In genomic region chr14:104435147-104436046, GRCh38 we compare ENCODE assay signal across 18 cellular contexts.
DNase-seq lines count a peak whose midpoint lies in the region; ATAC-seq and TF ChIP-seq lines count a peak whose summit lies in the region.
"Had no signal": no experiment of that assay in that cellular context is flagged by ENCODE, and none has a peak within 500 bp of the region (broad histone marks: within the 10 kb centered on the region; RNA-seq: fewer than 3 reads in every experiment).

No MANE protein-coding gene starts in this region.

- no peak overlapping the region for H3K4me3 Mint-ChIP-seq in T-helper 2 cell treated with Interferon-gamma antibody and Interleukin-4, amounts not matched to agents 5 μg/mL and 100 μg/mL, for 36 hours
- H3K4me3 Mint-ChIP-seq: activated B cell treated with CpG ODN at 0.5 μM for 24 hours; activated naive CD8-positive, alpha-beta T cell treated with anti-CD3 and anti-CD28 coated beads for 36 hours; CD4-positive, CD25-positive, alpha-beta regulatory T cell; immature natural killer cell had no signal

- no peaks in the 10 kb centered on the region for H3K9me3 ChIP-seq in lower lobe of right lung
- peaks cover 0 to 8% (median 3%) of the 10 kb centered on the region in 5 donors for H3K9me3 ChIP-seq in subcutaneous abdominal adipose tissue (ENCODE audit: control insufficient read depth in 5 of 5, low read length in 5 of 5)
- H3K9me3 ChIP-seq: ovary, Peyer's patch had no signal

- H3K27ac Mint-ChIP-seq in T-helper 2 cell treated with Interferon-gamma antibody and Interleukin-4, amounts not matched to agents 5 μg/mL and 100 μg/mL, for 36 hours: no peak overlapping the region
- H3K27ac Mint-ChIP-seq: activated B cell treated with CpG ODN at 0.5 μM for 24 hours; activated naive CD8-positive, alpha-beta T cell treated with anti-CD3 and anti-CD28 coated beads for 36 hours; CD4-positive, CD25-positive, alpha-beta regulatory T cell; immature natural killer cell had no signal

- H3K9me3 Mint-ChIP-seq in T-helper 2 cell treated with Interferon-gamma antibody and Interleukin-4, amounts not matched to agents 5 μg/mL and 100 μg/mL, for 36 hours: no peaks in the 10 kb centered on the region
- H3K9me3 Mint-ChIP-seq: activated B cell treated with CpG ODN at 0.5 μM for 24 hours; activated naive CD8-positive, alpha-beta T cell treated with anti-CD3 and anti-CD28 coated beads for 36 hours; CD4-positive, CD25-positive, alpha-beta regulatory T cell; immature natural killer cell had no signal

- H3K9ac ChIP-seq in subcutaneous abdominal adipose tissue (ENCODE audit: low read length in 5 of 5): no peak overlapping the region

- H3K36me3 Mint-ChIP-seq in T-helper 2 cell treated with Interferon-gamma antibody and Interleukin-4, amounts not matched to agents 5 μg/mL and 100 μg/mL, for 36 hours (ENCODE audit: low read depth): no peaks in the 10 kb centered on the region
- H3K36me3 Mint-ChIP-seq: activated naive CD8-positive, alpha-beta T cell treated with anti-CD3 and anti-CD28 coated beads for 36 hours; CD4-positive, CD25-positive, alpha-beta regulatory T cell; immature natural killer cell had no signal

- no peaks in the 10 kb centered on the region for H3K4me1 Mint-ChIP-seq in T-helper 2 cell treated with Interferon-gamma antibody and Interleukin-4, amounts not matched to agents 5 μg/mL and 100 μg/mL, for 36 hours (ENCODE audit: low read depth)
- H3K4me1 Mint-ChIP-seq: activated B cell treated with CpG ODN at 0.5 μM for 24 hours; activated naive CD8-positive, alpha-beta T cell treated with anti-CD3 and anti-CD28 coated beads for 36 hours; CD4-positive, CD25-positive, alpha-beta regulatory T cell; immature natural killer cell had no signal

- H3K36me3 ChIP-seq in lower lobe of right lung (no peaks in the 10 kb centered on the region), subcutaneous abdominal adipose tissue (ENCODE audit: control insufficient read depth in 5 of 5, insufficient read depth in 5 of 5, low read length in 5 of 5) (no peaks in the 10 kb centered on the region)
- H3K36me3 ChIP-seq: ovary, Peyer's patch had no signal

- H3K4me1 ChIP-seq in lower lobe of right lung (peaks cover 20% of the 10 kb centered on the region), subcutaneous abdominal adipose tissue (ENCODE audit: control insufficient read depth in 5 of 5, insufficient read depth in 5 of 5, low read length in 5 of 5) (peaks cover 0 to 30% (median 29%) of the 10 kb centered on the region in 5 donors)

- DNase-seq in T-helper 2 cell treated with Interferon-gamma antibody and Interleukin-4, amounts not matched to agents 5 μg/mL and 100 μg/mL, for 36 hours (ENCODE audit: low spot score): peak; percentile 3
- no peak for DNase-seq in T-helper 2 cell
- DNase-seq in activated CD8-positive, alpha-beta memory T cell treated with anti-CD3 and anti-CD28 coated beads, Interleukin-2, amount 50 U/mL, for 4 hours: peak; percentile 13
- peak; percentile 36 for DNase-seq in lower lobe of right lung
- no peak for DNase-seq in DMS53 treated with DMSO at 0.1 percent for 48 hours (lab: John Stamatoyannopoulos, UW; ENCODE audit: unreplicated experiment)
- DNase-seq in SHP77 treated with DMSO at 0.1 percent for 48 hours (lab: John Stamatoyannopoulos, UW): no peak
- DNase-seq in HUDEP-2 (lab: John Stamatoyannopoulos, UW; ENCODE audit: unreplicated experiment in 76 of 76): no peak
- DNase-seq: 8988T; activated B cell treated with CpG ODN at 0.5 μM for 24 hours; activated naive CD8-positive, alpha-beta T cell treated with anti-CD3 and anti-CD28 coated beads for 36 hours; CD4-positive, CD25-positive, alpha-beta regulatory T cell; cerebellar nuclear complex; immature natural killer cell; NCI-H2029; stimulated activated CD4-positive, alpha-beta T cell treated with anti-CD3 and anti-CD28 coated beads, Interleukin-15, amount 100 ng/mL, for 24 hours had no signal

- H3K4me3 ChIP-seq in lower lobe of right lung: no peak overlapping the region
- H3K4me3 ChIP-seq in subcutaneous abdominal adipose tissue (ENCODE audit: low read depth in 1 of 5, low read length in 5 of 5): peak overlapping the region in 4 of 5 donors; percentile 54 to 74 (median 64)
- H3K4me3 ChIP-seq: ovary had no signal

- H3K27ac ChIP-seq in lower lobe of right lung (peak overlapping the region; percentile 76), subcutaneous abdominal adipose tissue (ENCODE audit: low read depth, low read length) (no peak overlapping the region)

- H3K27me3 Mint-ChIP-seq in T-helper 2 cell treated with Interferon-gamma antibody and Interleukin-4, amounts not matched to agents 5 μg/mL and 100 μg/mL, for 36 hours (ENCODE audit: low read depth): no peaks in the 10 kb centered on the region
- H3K27me3 Mint-ChIP-seq: activated naive CD8-positive, alpha-beta T cell treated with anti-CD3 and anti-CD28 coated beads for 36 hours; CD4-positive, CD25-positive, alpha-beta regulatory T cell had no signal

- intact Hi-C loops in lower lobe of right lung (cut with DNase I): no loop called here

- no peak for ATAC-seq in lower lobe of right lung

- no peak for TF ChIP-seq CTCF in lower lobe of right lung (IDR thresholded peaks at IDR 0.05)

- H3K27me3 ChIP-seq in lower lobe of right lung (ENCODE audit: low read depth) (no peaks in the 10 kb centered on the region), subcutaneous abdominal adipose tissue (ENCODE audit: control insufficient read depth in 5 of 5, insufficient read depth in 4 of 5, low read length in 5 of 5) (peaks cover 0 to 5% (median 0%) of the 10 kb centered on the region in 5 donors)
- H3K27me3 ChIP-seq: ovary, Peyer's patch had no signal

Comparison
In these comparisons a context has a peak if more than half of its experiments do, and no peak if none do; other contexts are left out.
1. DNase-seq: peak in T-helper 2 cell treated with Interferon-gamma antibody and Interleukin-4, amounts not matched to agents 5 μg/mL and 100 μg/mL, for 36 hours (single experiment), activated CD8-positive, alpha-beta memory T cell treated with anti-CD3 and anti-CD28 coated beads, Interleukin-2, amount 50 U/mL, for 4 hours (single experiment) and lower lobe of right lung (single experiment); none in T-helper 2 cell (0 of 5), DMS53 treated with DMSO at 0.1 percent for 48 hours (single experiment), SHP77 treated with DMSO at 0.1 percent for 48 hours (single experiment) and HUDEP-2 (0 of 76).